Comparison of ENCODE assay signal across 20 cellular contexts in the genomic region with DNA sequence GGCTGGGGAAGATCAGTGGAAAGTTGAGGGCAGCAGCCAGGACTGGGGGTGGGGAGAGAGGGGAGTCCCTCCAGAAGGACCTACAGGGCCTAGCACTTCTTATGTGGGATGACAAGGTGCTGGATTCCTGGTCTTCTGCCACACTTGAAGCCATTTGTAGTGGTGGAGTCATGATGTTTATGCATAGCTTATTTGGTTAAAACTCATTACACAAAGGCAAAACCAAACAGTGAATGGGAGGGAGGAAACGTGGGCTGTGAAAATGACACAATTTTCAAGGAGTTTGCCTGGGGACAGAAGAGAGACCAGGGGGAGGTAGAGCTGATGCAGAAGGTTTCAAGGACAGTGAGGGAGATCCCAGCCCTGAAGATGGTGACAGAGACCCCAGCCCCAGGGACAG. TPM values are rescaled to one million over a fixed set of nuclear protein-coding genes. Genes with fewer than 3 reads are reported as not detected.
DNase-seq lines count a peak whose midpoint lies in the region; ATAC-seq and TF ChIP-seq lines count a peak whose summit lies in the region.
"Had no signal": no experiment of that assay in that cellular context is flagged by ENCODE, and none has a peak within 500 bp of the region (broad histone marks: within the 10 kb centered on the region; RNA-seq: fewer than 3 reads in every experiment).

No MANE protein-coding gene starts in this region.

- H3K27me3 Mint-ChIP-seq in activated T-helper 17 cell treated with anti-CD3 and anti-CD28 coated beads, Interleukin-2, amount 50 U/mL, for 72 hours = peaks cover 6% of the 10 kb centered on the region
- H3K27me3 Mint-ChIP-seq: IgD-negative memory B cell had no signal

- POLR2A ChIA-PET in HEK293 (lab: Yijun Ruan, JAX) = no interaction called here

- no peak overlapping the region for H3K4me3 Mint-ChIP-seq in activated T-helper 17 cell treated with anti-CD3 and anti-CD28 coated beads, Interleukin-2, amount 50 U/mL, for 72 hours
- H3K4me3 Mint-ChIP-seq: CD8-positive, alpha-beta T cell; GM23338; HFFc6; IgD-negative memory B cell had no signal

- no peak for DNase-seq in right lobe of liver
- no peak for DNase-seq in A172 (ENCODE audit: low spot score)
- DNase-seq: AML-193; CD8-positive, alpha-beta T cell; DMS 273 treated with DMSO at 0.1 percent for 48 hours; DMS79; GDM1; HCEC 1CT; HFFc6; KBM-7 had no signal

- H3K4me3 ChIP-seq in liver (ENCODE audit: low read depth in 1 of 3, low read length in 3 of 3) (no peak overlapping the region), right lobe of liver (no peak overlapping the region), HEK293 (ENCODE audit: low read depth, low read length) (no peak overlapping the region)
- H3K4me3 ChIP-seq: GM23338 had no signal

- no peak for TF ChIP-seq RAD21 in liver (IDR thresholded peaks at IDR 0.05)

- CTCF ChIA-PET in HEK293 (lab: Yijun Ruan, JAX) = interaction anchor here (0.7 kb wide), 1 partner anchor 740 kb away, joined by 3 read pairs; no protein-coding TSS in a partner anchor

- no peak for TF ChIP-seq POLR2A in right lobe of liver (IDR thresholded peaks at IDR 0.05)

- peak overlapping the region; percentile 39 for H3K27ac Mint-ChIP-seq in activated T-helper 17 cell treated with anti-CD3 and anti-CD28 coated beads, Interleukin-2, amount 50 U/mL, for 72 hours
- H3K27ac Mint-ChIP-seq: CD8-positive, alpha-beta T cell; GM23338; HFFc6; IgD-negative memory B cell had no signal

- TF ChIP-seq CTCF in liver (IDR thresholded peaks at IDR 0.05; ENCODE audit: low read depth, low read length, missing input control) (no peak), right lobe of liver (IDR thresholded peaks at IDR 0.05) (no peak), HEK293 (tag by site-specific recombination; IDR thresholded peaks at IDR 0.05) (no peak)

- ATAC-seq in right lobe of liver (no peak), GM18868 (IDR thresholded peaks at IDR 0.05; ENCODE audit: unreplicated experiment) (no peak), HG03159 (IDR thresholded peaks at IDR 0.05; ENCODE audit: unreplicated experiment) (no peak)
- peak; percentile 65 for ATAC-seq in activated T-helper 17 cell treated with anti-CD3 and anti-CD28 coated beads, Interleukin-2, amount 50 U/mL, for 72 hours (replicated peaks)
- ATAC-seq: CD8-positive, alpha-beta T cell; GM23338; HepG2 had no signal

- WGBS in liver = 22% methylated on average over 1 of the region's 1 CpG
- whole genome bisulfite sequencing in right lobe of liver (ENCODE audit: insufficient coverage, low coverage, low lambda C conversion rate, missing lambda C conversion rate) = 38% methylated on average over 1 of the region's 1 CpG

- H3K9me3 Mint-ChIP-seq in activated T-helper 17 cell treated with anti-CD3 and anti-CD28 coated beads, Interleukin-2, amount 50 U/mL, for 72 hours = no peaks in the 10 kb centered on the region
- H3K9me3 Mint-ChIP-seq: GM23338 had no signal

- peaks cover 19 to 88% (median 62%) of the 10 kb centered on the region in 4 donors for H3K4me1 ChIP-seq in liver (ENCODE audit: control insufficient read depth in 4 of 4, insufficient read depth in 4 of 4, low read length in 3 of 4)
- H3K4me1 ChIP-seq in right lobe of liver = peaks cover 0 to 50% (median 24%) of the 10 kb centered on the region in 4 donors
- H3K4me1 ChIP-seq in HEK293 (ENCODE audit: control insufficient read depth, insufficient read depth, low read length) = no peaks in the 10 kb centered on the region

- H3K36me3 Mint-ChIP-seq in activated T-helper 17 cell treated with anti-CD3 and anti-CD28 coated beads, Interleukin-2, amount 50 U/mL, for 72 hours (ENCODE audit: low read depth) = no peaks in the 10 kb centered on the region
- H3K36me3 Mint-ChIP-seq: CD8-positive, alpha-beta T cell had no signal

- H3K9ac ChIP-seq in liver (ENCODE audit: low read depth in 1 of 2, low read length in 2 of 2) = no peak overlapping the region

- H3K4me1 Mint-ChIP-seq in activated T-helper 17 cell treated with anti-CD3 and anti-CD28 coated beads, Interleukin-2, amount 50 U/mL, for 72 hours = peaks cover 5% of the 10 kb centered on the region
- H3K4me1 Mint-ChIP-seq: IgD-negative memory B cell had no signal

- H3K27ac ChIP-seq in liver (ENCODE audit: low read depth in 1 of 2, low read length in 2 of 2) (peak overlapping the region; percentile 10 to 55), right lobe of liver (no peak overlapping the region), HEK293 (ENCODE audit: extremely low read depth, low read depth, low read length) (no peak overlapping the region)

- H3K9me3 ChIP-seq in liver (ENCODE audit: control insufficient read depth in 4 of 4, low read length in 3 of 4) (no peaks in the 10 kb centered on the region), right lobe of liver (no peaks in the 10 kb centered on the region), HEK293 (ENCODE audit: control insufficient read depth, insufficient read depth, low read depth, low read length) (no peaks in the 10 kb centered on the region)

- intact Hi-C loops in right lobe of liver (cut with DNase I) = no loop called here

- no peaks in the 10 kb centered on the region for H3K36me3 ChIP-seq in liver (ENCODE audit: control insufficient read depth in 4 of 4, insufficient read depth in 3 of 4, low read depth in 1 of 4, low read length in 3 of 4)
- no peaks in the 10 kb centered on the region for H3K36me3 ChIP-seq in right lobe of liver
- H3K36me3 ChIP-seq in HEK293 (ENCODE audit: control insufficient read depth in 2 of 2, insufficient read depth in 1 of 2, low read length in 2 of 2) = no peaks in the 10 kb centered on the region

- no peaks in the 10 kb centered on the region for H3K27me3 ChIP-seq in liver (ENCODE audit: control insufficient read depth in 4 of 4, insufficient read depth in 4 of 4, low read length in 3 of 4)
- no peaks in the 10 kb centered on the region for H3K27me3 ChIP-seq in right lobe of liver

TF ChIP-seq in liver, 16 proteins besides CTCF, POLR2A, EP300 and RAD21:
- TF ChIP-seq EGR1 (IDR thresholded peaks at IDR 0.05; ENCODE audit: low read depth in 2 of 2) = no peak
- TF ChIP-seq, protein P1, sequence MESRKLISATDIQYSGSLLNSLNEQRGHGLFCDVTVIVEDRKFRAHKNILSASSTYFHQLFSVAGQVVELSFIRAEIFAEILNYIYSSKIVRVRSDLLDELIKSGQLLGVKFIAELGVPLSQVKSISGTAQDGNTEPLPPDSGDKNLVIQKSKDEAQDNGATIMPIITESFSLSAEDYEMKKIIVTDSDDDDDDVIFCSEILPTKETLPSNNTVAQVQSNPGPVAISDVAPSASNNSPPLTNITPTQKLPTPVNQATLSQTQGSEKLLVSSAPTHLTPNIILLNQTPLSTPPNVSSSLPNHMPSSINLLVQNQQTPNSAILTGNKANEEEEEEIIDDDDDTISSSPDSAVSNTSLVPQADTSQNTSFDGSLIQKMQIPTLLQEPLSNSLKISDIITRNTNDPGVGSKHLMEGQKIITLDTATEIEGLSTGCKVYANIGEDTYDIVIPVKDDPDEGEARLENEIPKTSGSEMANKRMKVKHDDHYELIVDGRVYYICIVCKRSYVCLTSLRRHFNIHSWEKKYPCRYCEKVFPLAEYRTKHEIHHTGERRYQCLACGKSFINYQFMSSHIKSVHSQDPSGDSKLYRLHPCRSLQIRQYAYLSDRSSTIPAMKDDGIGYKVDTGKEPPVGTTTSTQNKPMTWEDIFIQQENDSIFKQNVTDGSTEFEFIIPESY (IDR thresholded peaks at IDR 0.05) = no peak
- no peak for TF ChIP-seq NR2F2 (IDR thresholded peaks at IDR 0.05)
- TF ChIP-seq TAF1 (conservative IDR thresholded peaks at IDR 0.05) = no peak
- no peak for TF ChIP-seq GABPA (IDR thresholded peaks at IDR 0.05 in 1 of 2, conservative IDR thresholded peaks at IDR 0.05 in 1 of 2)
- peak in 1 of 2 donors; percentile 25 for TF ChIP-seq RXRA (IDR thresholded peaks at IDR 0.05)
- TF ChIP-seq, protein P2, sequence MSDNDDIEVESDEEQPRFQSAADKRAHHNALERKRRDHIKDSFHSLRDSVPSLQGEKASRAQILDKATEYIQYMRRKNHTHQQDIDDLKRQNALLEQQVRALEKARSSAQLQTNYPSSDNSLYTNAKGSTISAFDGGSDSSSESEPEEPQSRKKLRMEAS (IDR thresholded peaks at IDR 0.05) = no peak

TF ChIP-seq in HEK293, 187 proteins besides CTCF, POLR2A, EP300 and RAD21:
- TF ChIP-seq EGR2 (tag by site-specific recombination; IDR thresholded peaks at IDR 0.05; ENCODE audit: low read depth) (peak; percentile 52; the same call in 1 of the 2 replicates), ZNF747 (tag by site-specific recombination; IDR thresholded peaks at IDR 0.05) (no peak), ZFHX2 (tag by site-specific recombination; conservative IDR thresholded peaks at IDR 0.05) (peak; percentile 68)

RNA-seq across cellular contexts. Expression of a gene that starts 50.8 kb away (rescaled TPM):
- 1 to 10 TPM in 1 of 2 donors, under 1 TPM in 1; 0.42 to 2.8 TPM for total RNA-seq in liver
- 1 to 10 TPM in 1 of 2 donors, under 1 TPM in 1; 0.25 to 1.3 TPM for polyA plus RNA-seq in liver
- under 1 TPM in 5 of 6 experiments, not detected in 1; 0.29 to 0.99 (median 0.86) TPM for total RNA-seq in right lobe of liver
- total RNA-seq in activated T-helper 17 cell treated with anti-CD3 and anti-CD28 coated beads, Interleukin-2, amount 50 U/mL, for 72 hours = under 1 TPM in 1 of 2 donors, not detected in 1; 0.13 TPM
- total RNA-seq in A172 (2014; rRNA removed; shearing (Covaris generic)) = not detected in 2 replicates
- total RNA-seq: CD8-positive, alpha-beta T cell; Daoy; HepG2; HFFc6 had no signal
- polyA plus RNA-seq: BJ, IgD-negative memory B cell had no signal

Comparison
In these comparisons a context has a peak if more than half of its experiments do, and no peak if none do; other contexts are left out.
1. H3K27ac ChIP-seq: peak in liver (2 of 2); none in right lobe of liver (0 of 3) and HEK293 (single experiment).